12 cellular contexts compared by ENCODE assay signal in genomic region chr3:71478568-71478967, GRCh38.
A peak's percentile ranks its signal among the peaks of the same experiment; 100 is the strongest.
DNase-seq lines count a peak whose midpoint lies in the region; ATAC-seq and TF ChIP-seq lines count a peak whose summit lies in the region.
"Had no signal": no experiment of that assay in that cellular context is flagged by ENCODE, and none has a peak within 500 bp of the region (broad histone marks: within the 10 kb centered on the region; RNA-seq: fewer than 3 reads in every experiment).

No MANE protein-coding gene starts in this region.

- no peaks in the 10 kb centered on the region for H3K27me3 ChIP-seq in neural cell (ENCODE audit: insufficient read depth, low read depth, low read length)
- H3K27me3 ChIP-seq in body of pancreas, result no peaks in the 10 kb centered on the region

- peaks cover 35% of the 10 kb centered on the region for H3K36me3 Mint-ChIP-seq in activated naive CD4-positive, alpha-beta T cell treated with anti-CD3 and anti-CD28 coated beads, Interleukin-2, amount 50 U/mL, for 24 hours
- H3K36me3 Mint-ChIP-seq in type B pancreatic cell, result peaks cover 26% of the 10 kb centered on the region

- no peak overlapping the region for H2AFZ ChIP-seq in neural cell (ENCODE audit: low read depth, low read length)

- H3K9me3 ChIP-seq in neural cell (ENCODE audit: low read length), result no peaks in the 10 kb centered on the region
- H3K9me3 ChIP-seq in body of pancreas, result no peaks in the 10 kb centered on the region

- no peaks in the 10 kb centered on the region for H3K9me3 Mint-ChIP-seq in activated naive CD4-positive, alpha-beta T cell treated with anti-CD3 and anti-CD28 coated beads, Interleukin-2, amount 50 U/mL, for 24 hours
- peaks cover 3 to 8% of the 10 kb centered on the region in 2 donors for H3K9me3 Mint-ChIP-seq in stimulated activated naive CD8-positive, alpha-beta T cell treated with anti-CD3 and anti-CD28 coated beads, Interleukin-15, amount 100 ng/mL, for 72 hours
- peaks cover 6% of the 10 kb centered on the region for H3K9me3 Mint-ChIP-seq in type B pancreatic cell

- H3K4me1 Mint-ChIP-seq in activated naive CD4-positive, alpha-beta T cell treated with anti-CD3 and anti-CD28 coated beads, Interleukin-2, amount 50 U/mL, for 24 hours, result peaks cover 95% of the 10 kb centered on the region
- H3K4me1 Mint-ChIP-seq in stimulated activated naive CD8-positive, alpha-beta T cell treated with anti-CD3 and anti-CD28 coated beads, Interleukin-15, amount 100 ng/mL, for 72 hours, result peaks cover 96% of the 10 kb centered on the region
- H3K4me1 Mint-ChIP-seq in type B pancreatic cell (ENCODE audit: unreplicated experiment), result no peaks in the 10 kb centered on the region

- TF ChIP-seq CTCF in neural cell (IDR thresholded peaks at IDR 0.05; ENCODE audit: poor library complexity, severe bottlenecking), result no peak
- no peak for TF ChIP-seq CTCF in type B pancreatic cell (conservative IDR thresholded peaks at IDR 0.05)
- no peak for TF ChIP-seq CTCF in body of pancreas (IDR thresholded peaks at IDR 0.05)

- no peaks in the 10 kb centered on the region for H3K27me3 Mint-ChIP-seq in activated naive CD4-positive, alpha-beta T cell treated with anti-CD3 and anti-CD28 coated beads, Interleukin-2, amount 50 U/mL, for 24 hours
- H3K27me3 Mint-ChIP-seq in stimulated activated naive CD8-positive, alpha-beta T cell treated with anti-CD3 and anti-CD28 coated beads, Interleukin-15, amount 100 ng/mL, for 72 hours, result no peaks in the 10 kb centered on the region
- no peaks in the 10 kb centered on the region for H3K27me3 Mint-ChIP-seq in type B pancreatic cell

- H3K4me1 ChIP-seq in body of pancreas, result peaks cover 7% of the 10 kb centered on the region

- TF ChIP-seq RAD21 in neural cell (conservative IDR thresholded peaks at IDR 0.05), result peak; percentile 11

- TF ChIP-seq EP300 in neural cell (conservative IDR thresholded peaks at IDR 0.05; ENCODE audit: poor library complexity, severe bottlenecking), result peak; percentile 90

- H3K9me2 ChIP-seq in neural cell (ENCODE audit: insufficient read depth, low read length), result no peaks in the 10 kb centered on the region

- no peaks in the 10 kb centered on the region for H4K20me1 ChIP-seq in neural cell (ENCODE audit: insufficient read depth)

- ATAC-seq in stimulated activated naive CD8-positive, alpha-beta T cell treated with anti-CD3 and anti-CD28 coated beads, Interleukin-15, amount 100 ng/mL, for 72 hours, result peak; percentile 99
- no peak for ATAC-seq in body of pancreas
- ATAC-seq in HG02870 (IDR thresholded peaks at IDR 0.05; ENCODE audit: unreplicated experiment), result no peak
- ATAC-seq: GM12878 had no signal

- H3K36me3 ChIP-seq in neural cell (ENCODE audit: insufficient read depth, low read length), result no peaks in the 10 kb centered on the region
- no peaks in the 10 kb centered on the region for H3K36me3 ChIP-seq in body of pancreas (replicated peaks in 1 of 2; ENCODE audit: insufficient read depth in 1 of 2, low read depth in 2 of 2)

- H3F3A ChIP-seq in neural cell (ENCODE audit: insufficient read depth, low read length, poor library complexity, severe bottlenecking), result no peaks in the 10 kb centered on the region

- H3K9ac ChIP-seq in neural cell (ENCODE audit: low read length), result no peak overlapping the region

- intact Hi-C loops in body of pancreas (cut with DNase I), result no loop called here

- H3K79me2 ChIP-seq in neural cell (replicated peaks; ENCODE audit: insufficient read depth, low read length), result no peaks in the 10 kb centered on the region

- no peak for TF ChIP-seq POLR2A in body of pancreas (IDR thresholded peaks at IDR 0.05)

- H3K4me3 Mint-ChIP-seq in activated naive CD4-positive, alpha-beta T cell treated with anti-CD3 and anti-CD28 coated beads, Interleukin-2, amount 50 U/mL, for 24 hours, result peak overlapping the region; percentile 81
- H3K4me3 Mint-ChIP-seq in stimulated activated naive CD8-positive, alpha-beta T cell treated with anti-CD3 and anti-CD28 coated beads, Interleukin-15, amount 100 ng/mL, for 72 hours, result peak overlapping the region; percentile 27 to 70
- no peak overlapping the region for H3K4me3 Mint-ChIP-seq in type B pancreatic cell

- WGBS in body of pancreas, 2 donors, result 86 to 92% methylated on average over 2 of the region's 2 CpGs

- H3K27ac ChIP-seq in neural cell (ENCODE audit: low read length) (no peak overlapping the region), body of pancreas (no peak overlapping the region)

- H3K4me3 ChIP-seq in neural cell (ENCODE audit: low read length) (peak overlapping the region; percentile 1), body of pancreas (no peak overlapping the region)
- H3K4me3 ChIP-seq: GM12878 had no signal

- H3K4me2 ChIP-seq in neural cell (ENCODE audit: low read length), result no peak overlapping the region

- peak overlapping the region; percentile 99 for H3K27ac Mint-ChIP-seq in activated naive CD4-positive, alpha-beta T cell treated with anti-CD3 and anti-CD28 coated beads, Interleukin-2, amount 50 U/mL, for 24 hours
- H3K27ac Mint-ChIP-seq in stimulated activated naive CD8-positive, alpha-beta T cell treated with anti-CD3 and anti-CD28 coated beads, Interleukin-15, amount 100 ng/mL, for 72 hours, result peak overlapping the region; percentile 93 to 98
- no peak overlapping the region for H3K27ac Mint-ChIP-seq in type B pancreatic cell

- DNase-seq in activated gamma-delta T cell treated with anti-CD3 and anti-CD28 coated beads, Interleukin-2, amount 50 U/mL, for 16 hours (ENCODE audit: low read depth), result peak; percentile 30
- DNase-seq in activated gamma-delta T cell (lab: John Stamatoyannopoulos, UW) (no peak), type B pancreatic cell (ENCODE audit: extremely low spot score, unreplicated experiment) (no peak), body of pancreas (no peak)
- peak in 1 of 2 donors; percentile 81 for DNase-seq in stimulated activated naive CD8-positive, alpha-beta T cell treated with anti-CD3 and anti-CD28 coated beads, Interleukin-15, amount 100 ng/mL, for 72 hours
- DNase-seq: NCI-H2107, occipital lobe, trophoblast cell had no signal

TF ChIP-seq in neural cell, 6 proteins besides CTCF, POLR2A, EP300 and RAD21:
- TF ChIP-seq MXI1 (conservative IDR thresholded peaks at IDR 0.05; ENCODE audit: poor library complexity, severe bottlenecking), result peak; percentile 19
- TF ChIP-seq POLR2AphosphoS5 (IDR thresholded peaks at IDR 0.05), result peak; percentile 71
- no peak for TF ChIP-seq EZH2 (IDR thresholded peaks at IDR 0.05; ENCODE audit: borderline replicate concordance, insufficient read depth, low read length, poor library complexity, severe bottlenecking)
- no peak for TF ChIP-seq TAF1 (IDR thresholded peaks at IDR 0.05; ENCODE audit: low read depth)
- no peak for TF ChIP-seq REST (IDR thresholded peaks at IDR 0.05; ENCODE audit: borderline replicate concordance)
- peak; percentile 12 for TF ChIP-seq SMC3 (conservative IDR thresholded peaks at IDR 0.05; ENCODE audit: poor library complexity)
